In the genomic region with DNA sequence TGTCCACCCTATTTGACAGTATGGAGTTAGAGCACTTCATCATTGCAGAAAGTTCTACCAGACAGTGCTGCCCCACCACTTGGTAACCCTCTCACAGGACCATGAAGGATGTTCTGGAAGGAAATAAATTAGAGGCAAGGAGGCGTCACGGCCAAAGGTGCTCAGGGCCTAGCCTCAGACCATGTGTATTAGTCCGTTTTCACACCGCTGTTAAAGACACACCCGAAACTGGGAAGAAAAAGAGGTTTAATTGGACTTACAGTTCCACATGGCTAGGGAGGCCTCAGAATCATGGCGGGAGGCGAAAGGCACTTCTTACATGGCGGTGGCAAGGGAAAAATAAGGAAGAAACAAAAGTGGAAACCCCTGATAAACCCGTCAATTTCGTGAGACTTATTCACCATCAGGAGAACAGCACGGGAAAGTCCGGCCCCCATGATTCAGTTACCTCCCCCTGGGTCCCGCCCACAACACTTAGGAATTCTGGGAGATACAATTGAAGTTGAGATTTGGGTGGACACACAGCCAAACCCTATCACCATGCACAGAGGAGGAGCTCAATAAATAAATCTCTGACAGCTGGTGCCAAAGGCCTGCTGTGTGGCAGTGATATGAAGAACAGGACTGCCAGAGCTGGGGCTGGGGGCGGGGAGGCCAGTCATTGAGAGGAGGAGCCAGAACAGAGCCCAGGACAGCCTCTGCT, we compare ENCODE assay signal across 13 cellular contexts.
DNase-seq lines count a peak whose midpoint lies in the region; ATAC-seq and TF ChIP-seq lines count a peak whose summit lies in the region.
"Had no signal": no experiment of that assay in that cellular context is flagged by ENCODE, and none has a peak within 500 bp of the region (broad histone marks: within the 10 kb centered on the region; RNA-seq: fewer than 3 reads in every experiment).

No MANE protein-coding gene starts in this region.

- TF ChIP-seq POLR2A in IMR-90 (IDR thresholded peaks at IDR 0.05; ENCODE audit: low read depth, low read length) = no peak

- DNase-seq in BE2C = peak; percentile 87
- DNase-seq in IMR-90 = no peak
- peak; percentile 49 for DNase-seq in T1000 (lab: John Stamatoyannopoulos, UW)
- peak; percentile 63 to 85 for DNase-seq in left colon
- DNase-seq in activated T-helper 2 cell treated with anti-CD3 and anti-CD28 coated beads, Interferon-gamma antibody, Interleukin-2, Interleukin-4, amounts not matched to agents 10 μg/mL and 5 μg/mL and 100 μg/mL, durations not matched to agents 14 hours and 24 hours and 36 hours (ENCODE audit: low spot score) = no peak

- no peak overlapping the region for H4K91ac ChIP-seq in IMR-90 (ENCODE audit: insufficient read depth, low read depth, low read length)

- no peak overlapping the region for H3K4ac ChIP-seq in IMR-90 (ENCODE audit: low read depth, low read length)

- H3K9me3 Mint-ChIP-seq in activated T-helper 2 cell treated with anti-CD3 and anti-CD28 coated beads, Interferon-gamma antibody, Interleukin-2, Interleukin-4, amounts not matched to agents 10 μg/mL and 5 μg/mL and 100 μg/mL, durations not matched to agents 14 hours and 24 hours and 36 hours = peaks cover 14% of the 10 kb centered on the region
- H3K9me3 Mint-ChIP-seq: effector memory CD8-positive, alpha-beta T cell had no signal

- H3K27ac Mint-ChIP-seq in activated T-helper 2 cell treated with anti-CD3 and anti-CD28 coated beads, Interferon-gamma antibody, Interleukin-2, Interleukin-4, amounts not matched to agents 10 μg/mL and 5 μg/mL and 100 μg/mL, durations not matched to agents 14 hours and 24 hours and 36 hours = no peak overlapping the region
- H3K27ac Mint-ChIP-seq: CD4-positive, alpha-beta memory T cell; effector memory CD8-positive, alpha-beta T cell; memory B cell had no signal

- no peak for TF ChIP-seq CTCF in BE2C (IDR thresholded peaks at IDR 0.05; ENCODE audit: low read depth, low read length)
- no peak for TF ChIP-seq CTCF in IMR-90 (conservative IDR thresholded peaks at IDR 0.05; ENCODE audit: low read depth, low read length)

- no peak overlapping the region for H2AK5ac ChIP-seq in IMR-90 (ENCODE audit: low read depth, low read length)

- H3K18ac ChIP-seq in IMR-90 (ENCODE audit: low read depth, low read length) = no peak overlapping the region

- ATAC-seq in IMR-90 (ENCODE audit: low read depth) (peak; percentile 59), left colon (peak; percentile 78), HG02623 (IDR thresholded peaks at IDR 0.05; ENCODE audit: unreplicated experiment) (no peak), HG03521 (IDR thresholded peaks at IDR 0.05; ENCODE audit: unreplicated experiment) (no peak), HG03432 (IDR thresholded peaks at IDR 0.05; ENCODE audit: unreplicated experiment) (no peak)

- no peaks in the 10 kb centered on the region for H3K9me1 ChIP-seq in IMR-90 (ENCODE audit: insufficient read depth, low read length)

- intact Hi-C loops in IMR-90 (cut with micrococcal nuclease) = loop anchor here (1.0 to 5.0 kb wide), 3 partner anchors 109 to 200 kb away; a partner anchor contains a TSS
- intact Hi-C loops in left colon (cut with DNase I, micrococcal nuclease) = loop anchor here in 1 of 2 donors (2.0 kb wide), 1 partner anchor 108 kb away; no protein-coding TSS in a partner anchor
- intact Hi-C loops in activated T-helper 2 cell treated with anti-CD3 and anti-CD28 coated beads, Interferon-gamma antibody, Interleukin-2, Interleukin-4, amounts not matched to agents 10 μg/mL and 5 μg/mL and 100 μg/mL, durations not matched to agents 14 hours and 24 hours and 36 hours (cut with micrococcal nuclease) = loop anchor here (1.0 kb wide), 1 partner anchor 109 kb away; no protein-coding TSS in a partner anchor

- no peak overlapping the region for H4K5ac ChIP-seq in IMR-90 (ENCODE audit: low read depth, low read length)

- no peak overlapping the region for H2AK9ac ChIP-seq in IMR-90 (replicated peaks; ENCODE audit: low read depth, low read length, poor library complexity)

- dilution Hi-C loops in IMR-90 (cut with HindIII; ENCODE audit: low sequenced_read_pairs, unreplicated experiment) = no loop called here

- no peak overlapping the region for H4K8ac ChIP-seq in IMR-90 (ENCODE audit: low read depth in 2 of 2, low read length in 2 of 2)

- no peaks in the 10 kb centered on the region; the same call in 1 of the 2 replicates for H3K4me1 ChIP-seq in BE2C
- no peaks in the 10 kb centered on the region for H3K4me1 ChIP-seq in IMR-90 (ENCODE audit: control insufficient read depth, insufficient read depth, low read length)
- H3K4me1 ChIP-seq: prostate gland had no signal

- H3K4me1 Mint-ChIP-seq in activated T-helper 2 cell treated with anti-CD3 and anti-CD28 coated beads, Interferon-gamma antibody, Interleukin-2, Interleukin-4, amounts not matched to agents 10 μg/mL and 5 μg/mL and 100 μg/mL, durations not matched to agents 14 hours and 24 hours and 36 hours (ENCODE audit: low read depth) = peaks cover 5% of the 10 kb centered on the region
- H3K4me1 Mint-ChIP-seq: memory B cell had no signal

- no peaks in the 10 kb centered on the region for H3K9me3 ChIP-seq in BE2C
- H3K9me3 ChIP-seq in IMR-90 (ENCODE audit: control insufficient read depth, insufficient read depth, low read length) = peaks cover 2% of the 10 kb centered on the region; the same call in 1 of the 2 replicates
- H3K9me3 ChIP-seq: prostate gland had no signal

- peak overlapping the region; percentile 83 for H2AFZ ChIP-seq in IMR-90 (replicated peaks; ENCODE audit: low read length, poor library complexity)

- no peak overlapping the region for H3K4me2 ChIP-seq in IMR-90 (ENCODE audit: low read depth, low read length)

- TF ChIP-seq RAD21 in IMR-90 (IDR thresholded peaks at IDR 0.05; ENCODE audit: low read length) = no peak

- no peaks in the 10 kb centered on the region for H3K79me1 ChIP-seq in IMR-90 (ENCODE audit: low read depth in 1 of 2, low read length in 2 of 2)

- H3K36me3 ChIP-seq in BE2C (no peaks in the 10 kb centered on the region), IMR-90 (ENCODE audit: control insufficient read depth, insufficient read depth, low read length) (no peaks in the 10 kb centered on the region)
- H3K36me3 ChIP-seq: prostate gland, thoracic aorta had no signal

- no peak overlapping the region for H3K23ac ChIP-seq in IMR-90 (ENCODE audit: low read depth, low read length)

- no peak overlapping the region for H2BK120ac ChIP-seq in IMR-90 (ENCODE audit: low read depth, low read length)

- in situ Hi-C loops in IMR-90 (cut with MboI; ENCODE audit: low sequenced_read_pairs) = no loop called here

- H3K14ac ChIP-seq in IMR-90 (replicated peaks; ENCODE audit: low read depth, low read length) = no peak overlapping the region

- POLR2A ChIA-PET in IMR-90 (lab: Charles Lee; ENCODE audit: unreplicated experiment) = no interaction called here

- H3K9ac ChIP-seq in IMR-90 (ENCODE audit: low read depth, low read length) = no peak overlapping the region

- H2BK20ac ChIP-seq in IMR-90 (ENCODE audit: low read depth, low read length) = no peak overlapping the region

- no peak overlapping the region for H2BK15ac ChIP-seq in IMR-90 (ENCODE audit: low read depth, low read length)

- no peaks in the 10 kb centered on the region for H3K36me3 Mint-ChIP-seq in activated T-helper 2 cell treated with anti-CD3 and anti-CD28 coated beads, Interferon-gamma antibody, Interleukin-2, Interleukin-4, amounts not matched to agents 10 μg/mL and 5 μg/mL and 100 μg/mL, durations not matched to agents 14 hours and 24 hours and 36 hours (ENCODE audit: low read depth)
- H3K36me3 Mint-ChIP-seq: memory B cell had no signal

- H3K4me3 ChIP-seq in BE2C (ENCODE audit: low read depth, low read length) (peak overlapping the region; percentile 56), IMR-90 (ENCODE audit: insufficient read depth, low read depth, low read length) (no peak overlapping the region)
- H3K4me3 ChIP-seq: prostate gland, thoracic aorta had no signal

- no peaks in the 10 kb centered on the region for H4K20me1 ChIP-seq in IMR-90 (ENCODE audit: insufficient read depth, low read length)

- no peak overlapping the region for H3K27ac ChIP-seq in IMR-90 (ENCODE audit: insufficient read depth, low read length)
- H3K27ac ChIP-seq: prostate gland, thoracic aorta had no signal

- H3K4me3 Mint-ChIP-seq in activated T-helper 2 cell treated with anti-CD3 and anti-CD28 coated beads, Interferon-gamma antibody, Interleukin-2, Interleukin-4, amounts not matched to agents 10 μg/mL and 5 μg/mL and 100 μg/mL, durations not matched to agents 14 hours and 24 hours and 36 hours (ENCODE audit: low read depth) = no peak overlapping the region
- H3K4me3 Mint-ChIP-seq: CD4-positive, alpha-beta memory T cell; effector memory CD8-positive, alpha-beta T cell; memory B cell had no signal

- H3K56ac ChIP-seq in IMR-90 (ENCODE audit: extremely low read depth, insufficient read depth, low read length) = no peak overlapping the region

- no peak overlapping the region for H2BK5ac ChIP-seq in IMR-90 (ENCODE audit: low read depth, low read length, poor library complexity, severe bottlenecking)

- H3K27me3 ChIP-seq in BE2C (no peaks in the 10 kb centered on the region), IMR-90 (ENCODE audit: control insufficient read depth, insufficient read depth, low read length) (peaks cover under 1% of the 10 kb centered on the region; the same call in 1 of the 2 replicates)

- no TSS peak for BruUV-seq in IMR-90 (replicated peaks; lab: Mats Ljungman, UMichigan)

- 82% methylated on average over 3 of the region's 14 CpGs; no CpG with 5 or more reads in 1 of the 2 experiments for WGBS in IMR-90 (ENCODE audit: extremely low coverage in 2 of 2, insufficient read length in 1 of 2), 2 experiments

- H3K27me3 Mint-ChIP-seq in activated T-helper 2 cell treated with anti-CD3 and anti-CD28 coated beads, Interferon-gamma antibody, Interleukin-2, Interleukin-4, amounts not matched to agents 10 μg/mL and 5 μg/mL and 100 μg/mL, durations not matched to agents 14 hours and 24 hours and 36 hours (ENCODE audit: low read depth) = peaks cover 17% of the 10 kb centered on the region
- H3K27me3 Mint-ChIP-seq: effector memory CD8-positive, alpha-beta T cell had no signal

- CTCF ChIA-PET in IMR-90 (lab: Yijun Ruan, JAX) = interaction anchor here (0.5 to 3.8 kb wide), 12 partner anchors 9 to 970 kb away, joined by 3 to 25 read pairs (median 4); no protein-coding TSS in a partner anchor

TF ChIP-seq in IMR-90, 13 proteins besides CTCF, POLR2A, EP300 and RAD21 (continues in another document):
- TF ChIP-seq MAFK (IDR thresholded peaks at IDR 0.05; ENCODE audit: low read depth, low read length) (no peak), RCOR1 (IDR thresholded peaks at IDR 0.05; ENCODE audit: insufficient replicate concordance, low read length) (no peak), CEBPB (IDR thresholded peaks at IDR 0.05; ENCODE audit: low read depth, low read length) (no peak)
- TF ChIP-seq, protein P1, sequence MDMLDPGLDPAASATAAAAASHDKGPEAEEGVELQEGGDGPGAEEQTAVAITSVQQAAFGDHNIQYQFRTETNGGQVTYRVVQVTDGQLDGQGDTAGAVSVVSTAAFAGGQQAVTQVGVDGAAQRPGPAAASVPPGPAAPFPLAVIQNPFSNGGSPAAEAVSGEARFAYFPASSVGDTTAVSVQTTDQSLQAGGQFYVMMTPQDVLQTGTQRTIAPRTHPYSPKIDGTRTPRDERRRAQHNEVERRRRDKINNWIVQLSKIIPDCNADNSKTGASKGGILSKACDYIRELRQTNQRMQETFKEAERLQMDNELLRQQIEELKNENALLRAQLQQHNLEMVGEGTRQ (IDR thresholded peaks at IDR 0.05; ENCODE audit: low read depth, low read length) = no peak

Comparison
In these comparisons a context has a peak if more than half of its experiments do, and no peak if none do; other contexts are left out.
1. DNase-seq: peak in BE2C (single experiment), T1000 (single experiment) and left colon (2 of 2); none in IMR-90 (single experiment) and activated T-helper 2 cell treated with anti-CD3 and anti-CD28 coated beads, Interferon-gamma antibody, Interleukin-2, Interleukin-4, amounts not matched to agents 10 μg/mL and 5 μg/mL and 100 μg/mL, durations not matched to agents 14 hours and 24 hours and 36 hours (single experiment).
2. ATAC-seq: peak in IMR-90 (single experiment) and left colon (single experiment); none in HG02623 (single experiment), HG03521 (single experiment) and HG03432 (single experiment).